Comparison of ENCODE assay signal across 8 cellular contexts in genomic region chr6:150866147-150867073, GRCh38. TPM values are rescaled to one million over a fixed set of nuclear protein-coding genes. Genes with fewer than 3 reads are reported as not detected.
DNase-seq lines count a peak whose midpoint lies in the region; ATAC-seq and TF ChIP-seq lines count a peak whose summit lies in the region.

No MANE protein-coding gene starts in this region.

- H3K4me1 Mint-ChIP-seq in GM23338: peaks cover 12% of the 10 kb centered on the region; the same call in 2 of the 3 replicates
- H3K4me1 Mint-ChIP-seq in glutamatergic neuron (ENCODE audit: low read depth, unreplicated experiment): peaks cover 4% of the 10 kb centered on the region

- peaks cover 4% of the 10 kb centered on the region; the same call in 1 of the 2 replicates for H4K20me1 ChIP-seq in GM23338 (replicated peaks; ENCODE audit: insufficient read depth)

- 0% methylated on average over 55 to 95 of the region's 95 CpGs for WGBS in ovary, 3 donors
- WGBS in thymus: under 1% methylated on average over 95 of the region's 95 CpGs

- H3K27ac ChIP-seq in GM23338 (ENCODE audit: low read depth) (peak overlapping the region; percentile 98), ovary (peak overlapping the region; percentile 81 to 88), thymus (ENCODE audit: low read depth) (peak overlapping the region; percentile 84)

- H3K36me3 ChIP-seq in ES-I3 (ENCODE audit: insufficient read depth, low read length) (no peaks in the 10 kb centered on the region), GM23338 (ENCODE audit: insufficient read depth) (0 out of 2 replicates have a peak, but pooled peaks cover 4% of the 10 kb centered on the region), ovary (no peaks in the 10 kb centered on the region), thymus (ENCODE audit: control insufficient read depth, insufficient read depth) (no peaks in the 10 kb centered on the region)

- no peaks in the 10 kb centered on the region for H3K9me2 ChIP-seq in GM23338 (ENCODE audit: insufficient read depth)

- intact Hi-C loops in ovary (cut with DNase I): no loop called here

- ATAC-seq in GM23338 (peak; percentile 82), SK-N-SH treated with all-trans-retinoic acid at 6 μM for 48 hours (peak; percentile 86)
- peak; percentile 84 to 89 for ATAC-seq in activated naive CD4-positive, alpha-beta T cell treated with anti-CD3 and anti-CD28 coated beads, Interleukin-2, amount 50 U/mL, for 72 hours

- peaks cover 8% of the 10 kb centered on the region for H3K27me3 Mint-ChIP-seq in GM23338 (ENCODE audit: insufficient read depth, low read depth, poor library complexity)
- peaks cover 12% of the 10 kb centered on the region for H3K27me3 Mint-ChIP-seq in glutamatergic neuron (ENCODE audit: unreplicated experiment)

- TF ChIP-seq EP300 in ovary (IDR thresholded peaks at IDR 0.05): peak; percentile 4

- H3K4me3 ChIP-seq in GM23338 (peak overlapping the region; percentile 74), ovary (peak overlapping the region; percentile 64), thymus (ENCODE audit: low read length) (peak overlapping the region; percentile 75)

- H3F3A ChIP-seq in GM23338 (replicated peaks; ENCODE audit: low read depth): 0 out of 2 replicates have a peak, but pooled peaks cover 5% of the 10 kb centered on the region

- H3K36me3 Mint-ChIP-seq in GM23338 (ENCODE audit: low read depth) (peaks cover 18% of the 10 kb centered on the region), glutamatergic neuron (ENCODE audit: unreplicated experiment) (no peaks in the 10 kb centered on the region)
- H3K36me3 Mint-ChIP-seq in activated naive CD4-positive, alpha-beta T cell treated with anti-CD3 and anti-CD28 coated beads, Interleukin-2, amount 50 U/mL, for 72 hours: peaks cover 6 to 7% of the 10 kb centered on the region in 2 donors

- no peaks in the 10 kb centered on the region for H3K9me3 Mint-ChIP-seq in GM23338
- no peaks in the 10 kb centered on the region for H3K9me3 Mint-ChIP-seq in activated naive CD4-positive, alpha-beta T cell treated with anti-CD3 and anti-CD28 coated beads, Interleukin-2, amount 50 U/mL, for 72 hours
- peaks cover 11% of the 10 kb centered on the region for H3K9me3 Mint-ChIP-seq in glutamatergic neuron (ENCODE audit: unreplicated experiment)

- H3K4me2 ChIP-seq in GM23338: peak overlapping the region; percentile 98

- TF ChIP-seq POLR2A in ovary (IDR thresholded peaks at IDR 0.05): peak; percentile 78

- no peaks in the 10 kb centered on the region for H3K27me3 ChIP-seq in GM23338 (ENCODE audit: insufficient read depth)
- no peaks in the 10 kb centered on the region for H3K27me3 ChIP-seq in ovary
- H3K27me3 ChIP-seq in thymus (ENCODE audit: control insufficient read depth, insufficient read depth): no peaks in the 10 kb centered on the region

- peak overlapping the region; percentile 89 for H3K9ac ChIP-seq in ES-I3 (ENCODE audit: low read depth, low read length)

- H3K9me3 ChIP-seq in ES-I3 (ENCODE audit: control insufficient read depth, insufficient read depth, low read length) (no peaks in the 10 kb centered on the region), ovary (no peaks in the 10 kb centered on the region), thymus (ENCODE audit: control insufficient read depth) (no peaks in the 10 kb centered on the region)

- TF ChIP-seq CTCF in GM23338 (conservative IDR thresholded peaks at IDR 0.05; ENCODE audit: low read depth in 2 of 2) (no peak), glutamatergic neuron (IDR thresholded peaks at IDR 0.05; ENCODE audit: partially characterized antibody, unreplicated experiment) (no peak), ovary (IDR thresholded peaks at IDR 0.05) (no peak)

- H3K4me1 ChIP-seq in ES-I3 (ENCODE audit: insufficient read depth, low read length) (no peaks in the 10 kb centered on the region), GM23338 (ENCODE audit: insufficient read depth) (no peaks in the 10 kb centered on the region; the same call in 1 of the 2 replicates), ovary (ENCODE audit: insufficient read depth) (no peaks in the 10 kb centered on the region), thymus (ENCODE audit: control insufficient read depth, insufficient read depth, low read length) (peaks cover 3% of the 10 kb centered on the region)

- peaks cover 49% of the 10 kb centered on the region for H3K79me2 ChIP-seq in GM23338 (replicated peaks; ENCODE audit: insufficient read depth)

- H2AFZ ChIP-seq in GM23338: no peak overlapping the region

- H3K4me3 Mint-ChIP-seq in GM23338 (peak overlapping the region; percentile 94), glutamatergic neuron (ENCODE audit: unreplicated experiment) (peak overlapping the region; percentile 99)

- peak; percentile 93 for DNase-seq in GM23338 (ENCODE audit: low spot score)
- DNase-seq in LHCN-M2 (ENCODE audit: low read depth): peak; percentile 83
- peak; percentile 85 to 87 for DNase-seq in activated naive CD4-positive, alpha-beta T cell treated with anti-CD3 and anti-CD28 coated beads, Interleukin-2, amount 50 U/mL, for 72 hours (ENCODE audit: low spot score in 2 of 2)
- DNase-seq in glutamatergic neuron: peak; percentile 95
- peak; percentile 88 to 93 (median 92) for DNase-seq in ovary

- peak overlapping the region; percentile 99 for H3K27ac Mint-ChIP-seq in GM23338
- H3K27ac Mint-ChIP-seq in activated naive CD4-positive, alpha-beta T cell treated with anti-CD3 and anti-CD28 coated beads, Interleukin-2, amount 50 U/mL, for 72 hours: peak overlapping the region; percentile 83 to 95
- peak overlapping the region; percentile 98 for H3K27ac Mint-ChIP-seq in glutamatergic neuron (ENCODE audit: unreplicated experiment)

TF ChIP-seq in GM23338, 12 proteins besides CTCF, POLR2A, EP300 and RAD21 (continues in another document):
- TF ChIP-seq REST (IDR thresholded peaks at IDR 0.05; ENCODE audit: unreplicated experiment): no peak
- no peak for TF ChIP-seq JUNB (IDR thresholded peaks at IDR 0.05; ENCODE audit: unreplicated experiment)
- peak; percentile 61 for TF ChIP-seq CREB1 (CRISPR knock-in tag; IDR thresholded peaks at IDR 0.05; ENCODE audit: low read depth)

TF ChIP-seq in SK-N-SH treated with all-trans-retinoic acid at 6 μM for 48 hours, 23 proteins besides CTCF, POLR2A, EP300 and RAD21 (continues in another document):
- TF ChIP-seq ZNF565 (CRISPR knock-in tag; conservative IDR thresholded peaks at IDR 0.05; ENCODE audit: low read depth) (no peak), ZFP3 (CRISPR knock-in tag; IDR thresholded peaks at IDR 0.05) (no peak), PATZ1 (CRISPR knock-in tag; IDR thresholded peaks at IDR 0.05; ENCODE audit: borderline replicate concordance) (no peak), BACH2 (CRISPR knock-in tag; IDR thresholded peaks at IDR 0.05; ENCODE audit: borderline replicate concordance) (no peak), ARNTL (CRISPR knock-in tag; IDR thresholded peaks at IDR 0.05; ENCODE audit: borderline replicate concordance, low read depth) (peak; percentile 96), GLIS3 (CRISPR knock-in tag; IDR thresholded peaks at IDR 0.05) (no peak), ZNF8 (CRISPR knock-in tag; IDR thresholded peaks at IDR 0.05) (no peak), ESRRG (CRISPR knock-in tag; IDR thresholded peaks at IDR 0.05) (0 out of 2 replicates have a peak, but pooled peaks have one; percentile 20), POU6F1 (CRISPR knock-in tag; IDR thresholded peaks at IDR 0.05; ENCODE audit: borderline replicate concordance, low read depth) (no peak), ZNF70 (CRISPR knock-in tag; IDR thresholded peaks at IDR 0.05) (no peak)

RNA-seq across cellular contexts. Expression of gene MTHFD1L, which starts 0.9 kb away (rescaled TPM):
- total RNA-seq in GM23338 (2014; rRNA removed; shearing (Covaris generic)): 66.8 and 75.5 TPM in 2 replicates
- 49.3 and 53.2 TPM in 2 replicates for polyA plus RNA-seq in GM23338 (2016; fragmentation: Nextera tagmentation; extraction: Ambion mirVana)
- 35.9 and 38.1 TPM in 2 replicates for total RNA-seq in LHCN-M2 (2014; rRNA removed)
- polyA plus RNA-seq in LHCN-M2 (2012): 36.9 TPM
- total RNA-seq in activated naive CD4-positive, alpha-beta T cell treated with anti-CD3 and anti-CD28 coated beads, Interleukin-2, amount 50 U/mL, for 72 hours: 100 to 1,000 TPM in 1 of 2 donors, 10 to 100 TPM in 1; 71.3 to 109 TPM
- 35.9 TPM for total RNA-seq in glutamatergic neuron (ENCODE audit: unreplicated experiment)
- 10 to 100 TPM; 13.0 to 91.1 (median 30.6) TPM for total RNA-seq in ovary
- polyA plus RNA-seq in ovary: 10 to 100 TPM; 14.0 to 23.2 TPM
- polyA plus RNA-seq in thymus: 16.0 TPM

Comparison
In these comparisons a context has a peak if more than half of its experiments do, and no peak if none do; other contexts are left out.
1. Peak in every context shown above with its lines: DNase-seq, ATAC-seq, H3K4me3 ChIP-seq and H3K27ac ChIP-seq.